9 cellular contexts compared by ENCODE assay signal in the genomic region with DNA sequence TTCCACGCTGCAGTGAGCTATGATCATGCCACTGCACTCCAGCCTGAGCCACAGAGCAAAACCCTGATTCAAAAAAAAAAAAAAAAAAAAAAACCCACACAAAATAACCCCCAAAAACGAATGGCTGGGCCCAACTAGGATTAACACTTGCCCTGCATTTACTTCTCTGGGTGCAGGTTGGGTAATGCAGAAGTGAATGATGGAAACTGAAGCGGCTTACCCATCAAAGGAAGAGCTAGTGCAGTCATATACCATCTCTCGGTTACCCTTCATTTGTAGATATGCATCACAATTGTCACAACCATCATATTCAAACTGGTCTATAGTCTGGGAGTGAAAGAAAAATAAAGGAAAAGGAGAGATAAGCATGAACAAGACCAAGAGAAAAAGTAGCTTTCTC. TPM values are rescaled to one million over a fixed set of nuclear protein-coding genes. Genes with fewer than 3 reads are reported as not detected.
DNase-seq lines count a peak whose midpoint lies in the region; ATAC-seq, FAIRE-seq and TF ChIP-seq lines count a peak whose summit lies in the region.
"Had no signal": no experiment of that assay in that cellular context is flagged by ENCODE, and none has a peak within 500 bp of the region (broad histone marks: within the 10 kb centered on the region; RNA-seq: fewer than 3 reads in every experiment).

No MANE protein-coding gene starts in this region.

- TF ChIP-seq EP300 in transverse colon (IDR thresholded peaks at IDR 0.05; ENCODE audit: low read depth), result no peak

- H3K79me2 ChIP-seq in astrocyte (ENCODE audit: insufficient read depth, low read length), result peaks cover 20% of the 10 kb centered on the region

- TF ChIP-seq POLR2A in transverse colon (IDR thresholded peaks at IDR 0.05), result no peak

- no peaks in the 10 kb centered on the region for H3K9me3 ChIP-seq in astrocyte (ENCODE audit: insufficient read depth, low read depth, low read length)
- H3K9me3 ChIP-seq in lower lobe of right lung, result no peaks in the 10 kb centered on the region
- no peaks in the 10 kb centered on the region for H3K9me3 ChIP-seq in transverse colon

- no peaks in the 10 kb centered on the region for H3K27me3 Mint-ChIP-seq in activated naive CD4-positive, alpha-beta T cell treated with anti-CD3 and anti-CD28 coated beads for 36 hours (ENCODE audit: low read depth)
- peaks cover 1% of the 10 kb centered on the region for H3K27me3 Mint-ChIP-seq in astrocyte (ENCODE audit: low read depth, unreplicated experiment)

- H3K4me3 ChIP-seq in astrocyte (ENCODE audit: insufficient read depth, low read depth, low read length), result peak overlapping the region; percentile 91
- peak overlapping the region; percentile 88 for H3K4me3 ChIP-seq in lower lobe of right lung
- H3K4me3 ChIP-seq in transverse colon, result peak overlapping the region; percentile 63 to 96 (median 78)

- peaks cover 3% of the 10 kb centered on the region for H3K27me3 ChIP-seq in astrocyte (ENCODE audit: insufficient read depth, low read length)
- H3K27me3 ChIP-seq in lower lobe of right lung (ENCODE audit: low read depth), result no peaks in the 10 kb centered on the region
- no peaks in the 10 kb centered on the region for H3K27me3 ChIP-seq in transverse colon

- peaks cover 36% of the 10 kb centered on the region for H3K36me3 Mint-ChIP-seq in activated naive CD4-positive, alpha-beta T cell treated with anti-CD3 and anti-CD28 coated beads for 36 hours (ENCODE audit: low read depth)
- H3K36me3 Mint-ChIP-seq in astrocyte (ENCODE audit: low read depth, unreplicated experiment), result peaks cover 9% of the 10 kb centered on the region

- intact Hi-C loops in activated naive CD4-positive, alpha-beta T cell treated with anti-CD3 and anti-CD28 coated beads for 36 hours (cut with micrococcal nuclease), result no loop called here
- intact Hi-C loops in lower lobe of right lung (cut with DNase I), result no loop called here
- intact Hi-C loops in transverse colon (cut with DNase I; ENCODE audit: low total_unique reads), result no loop called here

- ATAC-seq in lower lobe of right lung (no peak), GM18870 (IDR thresholded peaks at IDR 0.05; ENCODE audit: unreplicated experiment) (no peak)

- WGBS in transverse colon (ENCODE audit: low coverage in 1 of 2), 2 donors, result 55 to 67% methylated on average over 3 to 4 of the region's 4 CpGs

- CTCF ChIA-PET in activated naive CD4-positive, alpha-beta T cell treated with anti-CD3 and anti-CD28 coated beads for 36 hours (lab: Charles Lee), result interaction anchor here (0.6 to 3.1 kb wide), 7 partner anchors 14 to 66 kb away, joined by 3 to 28 read pairs (median 4); a partner anchor contains a TSS

- H3K4me1 ChIP-seq in astrocyte (ENCODE audit: insufficient read depth, low read length) (peaks cover 12% of the 10 kb centered on the region), lower lobe of right lung (peaks cover 22% of the 10 kb centered on the region), transverse colon (peaks cover 14 to 23% (median 20%) of the 10 kb centered on the region in 4 donors)

- peaks cover 6% of the 10 kb centered on the region for H4K20me1 ChIP-seq in astrocyte (ENCODE audit: insufficient read depth, low read length)

- peaks cover 34% of the 10 kb centered on the region for H3K36me3 ChIP-seq in astrocyte (ENCODE audit: insufficient read depth, low read length)
- H3K36me3 ChIP-seq in lower lobe of right lung, result peaks cover 52% of the 10 kb centered on the region
- H3K36me3 ChIP-seq in transverse colon, result peaks cover 0 to 41% (median 19%) of the 10 kb centered on the region in 4 donors

- H3K27ac ChIP-seq in astrocyte (ENCODE audit: low read depth, low read length) (peak overlapping the region; percentile 76), lower lobe of right lung (no peak overlapping the region), transverse colon (peak overlapping the region; percentile 93)

- H3K9me3 Mint-ChIP-seq in activated naive CD4-positive, alpha-beta T cell treated with anti-CD3 and anti-CD28 coated beads for 36 hours, result no peaks in the 10 kb centered on the region
- H3K9me3 Mint-ChIP-seq in astrocyte (ENCODE audit: unreplicated experiment), result no peaks in the 10 kb centered on the region

- peak overlapping the region; percentile 90 for H3K4me2 ChIP-seq in astrocyte (ENCODE audit: low read length)

- in situ Hi-C loops in transverse colon (cut with MboI; ENCODE audit: low pct_ligation_motif_present in 1 of 4, low pct_unique_long_range_greater_than_20kb in 1 of 4, low sequenced_read_pairs in 3 of 4), result loop anchor here in 1 of 4 donors (10.0 kb wide), 1 partner anchor 64 kb away; a partner anchor contains a TSS

- H3K4me1 Mint-ChIP-seq in activated naive CD4-positive, alpha-beta T cell treated with anti-CD3 and anti-CD28 coated beads for 36 hours (ENCODE audit: low read depth), result peaks cover 58% of the 10 kb centered on the region
- H3K4me1 Mint-ChIP-seq in astrocyte (ENCODE audit: low read depth, unreplicated experiment), result peaks cover 2% of the 10 kb centered on the region

- H3K4me3 Mint-ChIP-seq in activated naive CD4-positive, alpha-beta T cell treated with anti-CD3 and anti-CD28 coated beads for 36 hours, result peak overlapping the region; percentile 100
- peak overlapping the region; percentile 100 for H3K4me3 Mint-ChIP-seq in astrocyte (ENCODE audit: unreplicated experiment)

- H3K27ac Mint-ChIP-seq in activated naive CD4-positive, alpha-beta T cell treated with anti-CD3 and anti-CD28 coated beads for 36 hours, result peak overlapping the region; percentile 97
- peak overlapping the region; percentile 97 for H3K27ac Mint-ChIP-seq in astrocyte (ENCODE audit: unreplicated experiment)

- peak overlapping the region; percentile 98 for H3K9ac ChIP-seq in astrocyte (ENCODE audit: low read length)

- TF ChIP-seq CTCF in astrocyte (IDR thresholded peaks at IDR 0.05; ENCODE audit: insufficient read depth, low read depth, low read length) (no peak), lower lobe of right lung (IDR thresholded peaks at IDR 0.05) (no peak), transverse colon (IDR thresholded peaks at IDR 0.05) (no peak)

- no peak for FAIRE-seq in astrocyte (lab: Jason Lieb, UNC)

- H2AFZ ChIP-seq in astrocyte (ENCODE audit: low read depth, low read length), result no peak overlapping the region

- DNase-seq in activated naive CD4-positive, alpha-beta T cell treated with anti-CD3 and anti-CD28 coated beads for 36 hours, result no peak
- no peak for DNase-seq in activated naive CD4-positive, alpha-beta T cell treated with Interleukin-2 at 50 U/mL for 16 hours
- DNase-seq in astrocyte (ENCODE audit: low read depth), result no peak
- DNase-seq in lower lobe of right lung, result no peak
- DNase-seq in transverse colon, result no peak
- no peak for DNase-seq in DMS53 (lab: John Stamatoyannopoulos, UW)
- DNase-seq in stimulated activated CD4-positive, alpha-beta T cell treated with anti-CD3 and anti-CD28 coated beads, Interleukin-15, amount 100 ng/mL, for 24 hours, result no peak
- DNase-seq: activated effector memory CD4-positive, alpha-beta T cell treated with Interleukin-2 at 50 U/mL for 16 hours had no signal

RNA-seq across cellular contexts. Expression of a gene that starts 0.8 kb away (rescaled TPM):
- total RNA-seq in activated naive CD4-positive, alpha-beta T cell treated with anti-CD3 and anti-CD28 coated beads for 36 hours, result 10 to 100 TPM; 76.6 to 76.9 TPM
- total RNA-seq in astrocyte (97.1 and 108 TPM in 2 replicates), lower lobe of right lung (82.4 TPM), transverse colon (10 to 100 TPM; 12.0 to 66.3 (median 40.0) TPM)

RNA-seq across cellular contexts. Expression of a gene that starts 22.6 kb away (rescaled TPM):
- 10 to 100 TPM; 18.5 to 20.0 TPM for total RNA-seq in activated naive CD4-positive, alpha-beta T cell treated with anti-CD3 and anti-CD28 coated beads for 36 hours
- total RNA-seq in astrocyte (0.60 and 0.79 TPM in 2 replicates), lower lobe of right lung (20.2 TPM), transverse colon (10 to 100 TPM in 2 of 4 donors, 1 to 10 TPM in 2; 4.4 to 21.7 (median 9.4) TPM)
